1 cellular context compared by ENCODE assay signal in the genomic region with DNA sequence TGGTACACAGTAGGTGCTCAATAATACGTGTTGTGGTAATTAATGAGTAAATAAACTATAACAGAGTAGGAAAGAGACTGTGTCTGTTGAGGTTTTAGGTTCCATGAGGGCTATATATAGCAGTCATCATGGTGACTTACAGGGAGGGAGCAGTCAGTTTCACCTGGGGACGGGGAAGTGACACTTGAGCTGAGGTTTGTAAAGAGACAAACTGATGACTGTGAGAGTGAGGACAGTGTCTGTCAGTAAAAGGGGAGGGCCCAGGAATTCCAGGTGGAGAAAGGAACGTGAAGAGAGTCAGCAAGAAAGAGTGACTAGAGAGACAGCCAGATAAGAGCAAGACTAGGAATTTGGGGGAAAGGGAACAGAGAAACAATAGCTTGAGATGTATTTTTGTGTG.
TF ChIP-seq lines count a peak whose summit lies in the region.

No MANE protein-coding gene starts in this region.

TF ChIP-seq in IMR-90, 13 proteins besides CTCF, POLR2A, EP300 and RAD21 (continued from another document):
- TF ChIP-seq MXI1 (IDR thresholded peaks at IDR 0.05; ENCODE audit: borderline replicate concordance, low read depth, low read length) = no peak
- no peak for TF ChIP-seq FOS (IDR thresholded peaks at IDR 0.05; ENCODE audit: low read depth, low read length)
- TF ChIP-seq BHLHE40 (IDR thresholded peaks at IDR 0.05; ENCODE audit: low read depth, low read length) = no peak
- TF ChIP-seq CHD1 (IDR thresholded peaks at IDR 0.05; ENCODE audit: low read depth, low read length) = no peak
